ENCODE assay signal across 24 cellular contexts in genomic region chr16:53803451-53803850, GRCh38.
DNase-seq lines count a peak whose midpoint lies in the region; ATAC-seq, FAIRE-seq and TF ChIP-seq lines count a peak whose summit lies in the region.
"Had no signal": no experiment of that assay in that cellular context is flagged by ENCODE, and none has a peak within 500 bp of the region (broad histone marks: within the 10 kb centered on the region; RNA-seq: fewer than 3 reads in every experiment).

No MANE protein-coding gene starts in this region.

- TF ChIP-seq EP300 in A549 (IDR thresholded peaks at IDR 0.05), result no peak

- TF ChIP-seq POLR2A in A549 (IDR thresholded peaks at IDR 0.05; ENCODE audit: low read length), result no peak

- DNase-seq in A549 (ENCODE audit: low read depth in 1 of 2, low spot score in 1 of 2) (no peak), GM23338 (ENCODE audit: low spot score) (no peak), foreskin keratinocyte (no peak), KG1 (lab: John Stamatoyannopoulos, UW) (no peak)
- DNase-seq in stimulated activated CD4-positive, alpha-beta T cell treated with anti-CD3 and anti-CD28 coated beads, Interleukin-4, amount 100 ng/mL, for 4 hours, result no peak
- DNase-seq: ACHN; AML-193; BE2C; Calu3; CD4-positive, alpha-beta T cell; CD8-positive, alpha-beta memory T cell; DMS53; DMS79 treated with DMSO at 0.1 percent for 48 hours; GF-D8; GOT3; HFFc6 had no signal

- TF ChIP-seq CTCF in A549 (IDR thresholded peaks at IDR 0.05), result no peak
- no peak for TF ChIP-seq CTCF in GM23338 (conservative IDR thresholded peaks at IDR 0.05; ENCODE audit: low read depth in 2 of 2)
- TF ChIP-seq CTCF in foreskin keratinocyte (conservative IDR thresholded peaks at IDR 0.05), result no peak

- H3K4me3 ChIP-seq in A549 (no peak overlapping the region), GM23338 (no peak overlapping the region)
- H3K4me3 ChIP-seq: BLaER1 treated with 17β-estradiol and CSF1 and Interleukin-3, amounts not matched to agents 10 nM and 100 nM; HAP-1 had no signal

- no peak overlapping the region for H3K27ac Mint-ChIP-seq in GM23338
- H3K27ac Mint-ChIP-seq: CD14-positive monocyte; CD4-positive, alpha-beta T cell; HFFc6 had no signal

- no peak for TF ChIP-seq RAD21 in A549 (conservative IDR thresholded peaks at IDR 0.05 in 1 of 2, IDR thresholded peaks at IDR 0.05 in 1 of 2)

- no peaks in the 10 kb centered on the region; the same call in 2 of the 3 replicates for H3K36me3 Mint-ChIP-seq in GM23338 (ENCODE audit: low read depth)

- CTCF ChIA-PET in A549 (lab: Yijun Ruan, JAX), result no interaction called here

- peaks cover 42% of the 10 kb centered on the region for H3K79me2 ChIP-seq in GM23338 (replicated peaks; ENCODE audit: insufficient read depth)

- no peaks in the 10 kb centered on the region for H3K9me3 ChIP-seq in A549
- H3K9me3 ChIP-seq: BE2C, HAP-1 had no signal

- no peak overlapping the region for H3K4me3 Mint-ChIP-seq in GM23338
- H3K4me3 Mint-ChIP-seq: CD4-positive, alpha-beta T cell; CD8-positive, alpha-beta memory T cell; HFFc6 had no signal

- no peaks in the 10 kb centered on the region for H3K27me3 ChIP-seq in GM23338 (ENCODE audit: insufficient read depth)
- no peaks in the 10 kb centered on the region for H3K27me3 ChIP-seq in foreskin keratinocyte
- H3K27me3 ChIP-seq: BE2C; BLaER1 treated with 17β-estradiol and CSF1 and Interleukin-3, amounts not matched to agents 10 nM and 100 nM had no signal

- H3K4me1 ChIP-seq in A549 (peaks cover 15% of the 10 kb centered on the region; the same call in 2 of the 3 replicates), GM23338 (ENCODE audit: insufficient read depth) (peaks cover 36% of the 10 kb centered on the region), foreskin keratinocyte (peaks cover 12% of the 10 kb centered on the region)

- no peak for FAIRE-seq in A549 (lab: Jason Lieb, UNC)
- FAIRE-seq: A204.1, GM12891, GM18507, H54 had no signal

- H3K36me3 ChIP-seq in GM23338 (ENCODE audit: insufficient read depth), result no peaks in the 10 kb centered on the region
- H3K36me3 ChIP-seq: BE2C, HAP-1 had no signal

- H4K20me1 ChIP-seq in GM23338 (replicated peaks; ENCODE audit: insufficient read depth), result no peaks in the 10 kb centered on the region

- peak overlapping the region; percentile 16; the same call in 1 of the 3 replicates for H3K4me2 ChIP-seq in A549
- peak overlapping the region; percentile 12; the same call in 1 of the 2 replicates for H3K4me2 ChIP-seq in GM23338
- H3K4me2 ChIP-seq: BLaER1 treated with 17β-estradiol and CSF1 and Interleukin-3, amounts not matched to agents 10 nM and 100 nM had no signal

- no peaks in the 10 kb centered on the region for H3F3A ChIP-seq in GM23338 (replicated peaks; ENCODE audit: low read depth)

- peaks cover 7% of the 10 kb centered on the region; the same call in 2 of the 3 replicates for H3K9me3 Mint-ChIP-seq in GM23338
- H3K9me3 Mint-ChIP-seq: HFFc6 had no signal

- H3K27ac ChIP-seq in A549 (no peak overlapping the region), GM23338 (ENCODE audit: low read depth) (no peak overlapping the region), foreskin keratinocyte (no peak overlapping the region)
- H3K27ac ChIP-seq: BLaER1 treated with 17β-estradiol and CSF1 and Interleukin-3, amounts not matched to agents 10 nM and 100 nM had no signal

- no peaks in the 10 kb centered on the region for H3K9me2 ChIP-seq in GM23338 (ENCODE audit: insufficient read depth)

- peaks cover 39% of the 10 kb centered on the region for H3K4me1 Mint-ChIP-seq in GM23338

- no peak overlapping the region for H2AFZ ChIP-seq in GM23338

- POLR2A ChIA-PET in A549 (lab: Yijun Ruan, JAX), result no interaction called here

- no peak for ATAC-seq in A549
- ATAC-seq in GM23338, result no peak
- ATAC-seq in foreskin keratinocyte, result peak; percentile 26
- ATAC-seq in HG03432 (IDR thresholded peaks at IDR 0.05; ENCODE audit: unreplicated experiment), result no peak

- H3K27me3 Mint-ChIP-seq in GM23338 (ENCODE audit: insufficient read depth, low read depth, poor library complexity), result no peaks in the 10 kb centered on the region
- H3K27me3 Mint-ChIP-seq: CD4-positive, alpha-beta T cell; CD8-positive, alpha-beta memory T cell had no signal

TF ChIP-seq in A549, 52 proteins besides CTCF, POLR2A, EP300 and RAD21 (continues in another document):
- TF ChIP-seq TP53 (CRISPR knock-in tag; IDR thresholded peaks at IDR 0.05), result no peak
- no peak for TF ChIP-seq FOSL2 (IDR thresholded peaks at IDR 0.05)
- no peak for TF ChIP-seq FOSL2 (CRISPR knock-in tag; IDR thresholded peaks at IDR 0.05)
- TF ChIP-seq RARB (CRISPR knock-in tag; IDR thresholded peaks at IDR 0.05), result no peak
- TF ChIP-seq NPAS2 (CRISPR knock-in tag; IDR thresholded peaks at IDR 0.05; ENCODE audit: borderline replicate concordance), result no peak
- no peak for TF ChIP-seq HDAC2 (IDR thresholded peaks at IDR 0.05)
- no peak for TF ChIP-seq PBX3 (IDR thresholded peaks at IDR 0.05)
- TF ChIP-seq SMC3 (IDR thresholded peaks at IDR 0.05), result no peak
- TF ChIP-seq ELK1 (IDR thresholded peaks at IDR 0.05; ENCODE audit: low read depth, low read length), result no peak
- no peak for TF ChIP-seq ESRRA (IDR thresholded peaks at IDR 0.05; ENCODE audit: borderline replicate concordance, low read length)
- no peak for TF ChIP-seq CBX2 (IDR thresholded peaks at IDR 0.05; ENCODE audit: borderline replicate concordance, low read depth)
- no peak for TF ChIP-seq HOXB5 (CRISPR knock-in tag; IDR thresholded peaks at IDR 0.05)
- TF ChIP-seq RNF2 (IDR thresholded peaks at IDR 0.05; ENCODE audit: borderline replicate concordance, low read depth), result no peak
- TF ChIP-seq ZFP36 (IDR thresholded peaks at IDR 0.05; ENCODE audit: borderline replicate concordance, partially characterized antibody), result no peak
- TF ChIP-seq MAX (IDR thresholded peaks at IDR 0.05), result no peak

TF ChIP-seq in GM23338, 12 proteins besides CTCF, POLR2A, EP300 and RAD21 (continues in another document):
- TF ChIP-seq CREB1 (CRISPR knock-in tag; IDR thresholded peaks at IDR 0.05; ENCODE audit: low read depth) (no peak), NANOG (IDR thresholded peaks at IDR 0.05; ENCODE audit: borderline replicate concordance) (no peak), JUNB (IDR thresholded peaks at IDR 0.05; ENCODE audit: unreplicated experiment) (no peak), EZH2 (IDR thresholded peaks at IDR 0.05; ENCODE audit: low read depth, unreplicated experiment) (no peak), ZNF114 (CRISPR knock-in tag; IDR thresholded peaks at IDR 0.05) (no peak), REST (IDR thresholded peaks at IDR 0.05; ENCODE audit: unreplicated experiment) (no peak), ZNF331 (CRISPR knock-in tag; IDR thresholded peaks at IDR 0.05; ENCODE audit: low read depth) (no peak), STAT1 (IDR thresholded peaks at IDR 0.05; ENCODE audit: unreplicated experiment) (no peak)
